Comparison of ENCODE assay signal across 8 cellular contexts in the genomic region with DNA sequence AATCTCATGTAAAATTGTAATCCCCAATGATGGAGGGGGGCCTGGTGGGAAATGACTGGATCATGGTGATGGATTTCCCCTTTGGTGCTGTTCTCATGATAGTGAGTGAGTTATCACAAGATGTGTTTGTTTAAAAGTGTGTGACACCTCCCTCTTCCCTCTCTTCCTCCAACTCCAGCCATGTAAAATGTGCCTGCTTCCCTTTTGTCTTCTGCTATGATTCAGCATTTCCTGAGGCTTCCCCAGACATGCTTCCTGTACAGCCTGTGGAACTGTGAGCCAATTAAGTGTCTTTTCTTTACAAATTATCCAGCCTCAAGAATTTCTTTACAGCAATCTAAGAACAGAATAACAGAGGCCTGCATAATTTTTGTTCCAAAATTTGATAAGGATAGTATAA.
DNase-seq lines count a peak whose midpoint lies in the region; ATAC-seq and TF ChIP-seq lines count a peak whose summit lies in the region.

No MANE protein-coding gene starts in this region.

- H3K4me3 ChIP-seq in mucosa of descending colon (no peak overlapping the region), aorta (ENCODE audit: low read length in 2 of 2) (no peak overlapping the region)

- no peak overlapping the region for H3K27ac ChIP-seq in aorta (ENCODE audit: low read depth in 1 of 2, low read length in 2 of 2)

- H3K9me3 ChIP-seq in mucosa of descending colon = peaks cover 5% of the 10 kb centered on the region
- H3K9me3 ChIP-seq in aorta (ENCODE audit: control insufficient read depth, low read length) = no peaks in the 10 kb centered on the region

- ATAC-seq in mucosa of descending colon (peak; percentile 32), aorta (ENCODE audit: low FRiP score) (no peak), omental fat pad (ENCODE audit: low FRiP score) (no peak), HG02623 (IDR thresholded peaks at IDR 0.05; ENCODE audit: unreplicated experiment) (no peak)

- H3K36me3 ChIP-seq in mucosa of descending colon (ENCODE audit: low read depth) = no peaks in the 10 kb centered on the region
- H3K36me3 ChIP-seq in aorta (ENCODE audit: control insufficient read depth in 1 of 2, insufficient read depth in 2 of 2, low read length in 1 of 2) = no peaks in the 10 kb centered on the region

- H3K27me3 ChIP-seq in aorta (ENCODE audit: control insufficient read depth in 1 of 2, insufficient read depth in 2 of 2, low read length in 1 of 2) = no peaks in the 10 kb centered on the region

- H3K4me1 ChIP-seq in mucosa of descending colon (ENCODE audit: low read depth) (no peaks in the 10 kb centered on the region), aorta (ENCODE audit: control insufficient read depth in 1 of 2, insufficient read depth in 2 of 2, low read length in 2 of 2) (no peaks in the 10 kb centered on the region)

- intact Hi-C loops in mucosa of descending colon (cut with DNase I, micrococcal nuclease) (no loop called here), aorta (cut with DNase I) (no loop called here)

- TF ChIP-seq CTCF in mucosa of descending colon (IDR thresholded peaks at IDR 0.05) = no peak
- TF ChIP-seq CTCF in omental fat pad (IDR thresholded peaks at IDR 0.05) = no peak

- peak; percentile 11 for DNase-seq in Daoy (ENCODE audit: low read depth)
- peak; percentile 42 for DNase-seq in NCI-H226
- DNase-seq in dermis blood vessel endothelial cell = peak; percentile 96
- no peak for DNase-seq in mucosa of descending colon
- no peak for DNase-seq in aorta
- DNase-seq in omental fat pad (ENCODE audit: low spot score) = no peak
- no peak for DNase-seq in T1000 (lab: John Stamatoyannopoulos, UW)

Comparison
In these comparisons a context has a peak if more than half of its experiments do, and no peak if none do; other contexts are left out.
1. DNase-seq: peak in Daoy (single experiment), NCI-H226 (single experiment) and dermis blood vessel endothelial cell (single experiment); none in mucosa of descending colon (0 of 3), aorta (0 of 2), omental fat pad (single experiment) and T1000 (single experiment).